ENCODE assay signal across 8 cellular contexts in the genomic region with DNA sequence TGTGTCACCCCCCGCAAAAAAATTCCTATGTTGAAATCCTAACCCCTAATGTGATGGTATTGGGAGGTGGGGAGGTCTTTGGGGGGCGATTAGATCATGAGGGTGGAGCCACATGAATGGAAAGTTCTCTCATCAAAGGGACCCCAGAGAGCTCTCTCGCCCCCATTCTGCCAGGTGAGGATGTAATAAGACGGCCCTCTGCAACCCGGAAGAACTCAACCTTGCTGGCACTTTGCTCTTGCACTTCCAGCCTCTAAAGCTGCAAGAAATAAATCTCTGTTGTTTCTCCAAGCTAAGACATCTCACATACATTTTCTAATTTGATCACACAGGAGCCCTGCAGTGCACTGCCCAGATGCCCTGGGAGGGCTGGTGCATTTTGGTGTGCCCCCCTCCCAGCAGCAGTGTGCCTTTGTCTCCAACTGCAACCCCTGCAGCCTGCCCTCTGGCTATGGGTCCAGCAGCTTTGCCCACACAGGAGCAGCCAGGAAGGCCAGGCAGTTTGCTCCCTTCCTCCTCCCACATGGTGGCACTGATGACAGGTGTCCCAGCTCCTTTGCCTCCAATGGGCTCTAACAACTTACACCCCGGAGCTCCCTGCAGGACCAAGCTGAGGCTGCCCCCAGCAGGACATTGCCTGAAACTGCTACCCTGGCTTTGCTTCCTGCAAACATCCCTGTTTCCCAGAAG. TPM values are rescaled to one million over a fixed set of nuclear protein-coding genes. Genes with fewer than 3 reads are reported as not detected.
A peak's percentile ranks its signal among the peaks of the same experiment; 100 is the strongest.
DNase-seq lines count a peak whose midpoint lies in the region; ATAC-seq and TF ChIP-seq lines count a peak whose summit lies in the region.

No MANE protein-coding gene starts in this region.

- 24% methylated on average over 6 of the region's 6 CpGs for WGBS in liver

- DNase-seq in D341Med (ENCODE audit: low spot score) (peak; percentile 85), HK-2 (ENCODE audit: unreplicated experiment) (peak; percentile 20), NCI-H69 (lab: John Stamatoyannopoulos, UW) (peak; percentile 95), cardiac fibroblast (ENCODE audit: low read depth in 2 of 2) (peak; percentile 71 to 78)
- no peak for DNase-seq in stimulated activated naive CD4-positive, alpha-beta T cell (lab: John Stamatoyannopoulos, UW)
- DNase-seq in stimulated activated naive CD4-positive, alpha-beta T cell treated with Interleukin-2 at 50 U/mL for 16 hours (lab: John Stamatoyannopoulos, UW) = no peak

- no peaks in the 10 kb centered on the region for H3K27me3 ChIP-seq in liver (ENCODE audit: control insufficient read depth in 4 of 4, insufficient read depth in 4 of 4, low read length in 3 of 4)

- H3K4me3 ChIP-seq in cardiac fibroblast (replicated peaks in 1 of 2; ENCODE audit: low read depth in 2 of 2, low read length in 2 of 2) (no peak overlapping the region), liver (ENCODE audit: low read depth in 1 of 3, low read length in 3 of 3) (no peak overlapping the region)

- H3K9ac ChIP-seq in liver (ENCODE audit: low read depth in 1 of 2, low read length in 2 of 2) = no peak overlapping the region

- H3K9me3 ChIP-seq in liver (ENCODE audit: control insufficient read depth in 4 of 4, low read length in 3 of 4) = no peaks in the 10 kb centered on the region

- peak; percentile 97 to 98 for TF ChIP-seq RAD21 in liver (IDR thresholded peaks at IDR 0.05)

- peak overlapping the region; percentile 85 to 86 for H3K27ac ChIP-seq in liver (ENCODE audit: low read depth in 1 of 2, low read length in 2 of 2)

- TF ChIP-seq CTCF in cardiac fibroblast (IDR thresholded peaks at IDR 0.05; ENCODE audit: low read depth, low read length) (peak; percentile 87), liver (IDR thresholded peaks at IDR 0.05; ENCODE audit: low read depth, low read length, missing input control) (peak; percentile 85)

- H3K4me1 ChIP-seq in liver (ENCODE audit: control insufficient read depth in 4 of 4, insufficient read depth in 4 of 4, low read length in 3 of 4) = peaks cover 17 to 60% (median 52%) of the 10 kb centered on the region in 4 donors

- H3K36me3 ChIP-seq in liver (ENCODE audit: control insufficient read depth in 4 of 4, insufficient read depth in 3 of 4, low read depth in 1 of 4, low read length in 3 of 4) = no peaks in the 10 kb centered on the region

- ATAC-seq in GM19455 (IDR thresholded peaks at IDR 0.05; ENCODE audit: unreplicated experiment) = no peak

TF ChIP-seq in liver, 16 proteins besides CTCF, POLR2A, EP300 and RAD21:
- TF ChIP-seq HNF4A (conservative IDR thresholded peaks at IDR 0.05) (peak; percentile 5 to 39), HNF4G (IDR thresholded peaks at IDR 0.05) (no peak), RXRA (IDR thresholded peaks at IDR 0.05) (peak; percentile 26 to 27), SP1 (IDR thresholded peaks at IDR 0.05) (peak; percentile 7)

RNA-seq across cellular contexts. Expression of a gene that starts 59.3 kb away (rescaled TPM):
- 1 to 10 TPM; 1.9 to 2.3 TPM for total RNA-seq in liver
- 1 to 10 TPM; 1.8 to 3.0 TPM for polyA plus RNA-seq in liver

Comparison
In these comparisons a context has a peak if more than half of its experiments do, and no peak if none do; other contexts are left out.
1. DNase-seq: peak in D341Med (single experiment), HK-2 (single experiment), NCI-H69 (single experiment) and cardiac fibroblast (2 of 2); none in stimulated activated naive CD4-positive, alpha-beta T cell (0 of 6) and stimulated activated naive CD4-positive, alpha-beta T cell treated with Interleukin-2 at 50 U/mL for 16 hours (single experiment).